Comparison of ENCODE assay signal across 26 cellular contexts in genomic region chr3:76664816-76665215, GRCh38.
"Had no signal": no experiment of that assay in that cellular context is flagged by ENCODE, and none has a peak within 500 bp of the region (broad histone marks: within the 10 kb centered on the region; RNA-seq: fewer than 3 reads in every experiment).

No MANE protein-coding gene starts in this region.

- H3K9me3 ChIP-seq: esophagus muscularis mucosa, gastroesophageal sphincter, heart right ventricle, left lung, mucosa of descending colon, neutrophil, stomach, thyroid gland, vagina had no signal

- H3K4me3 ChIP-seq: esophagus muscularis mucosa, gastroesophageal sphincter, heart right ventricle, left lung, mucosa of descending colon, smooth muscle cell, stomach, thyroid gland, vagina had no signal

- ATAC-seq: foreskin keratinocyte; gastroesophageal sphincter; heart right ventricle; left cardiac atrium; left lung; mucosa of descending colon; natural killer cell treated with Interleukin-12 subunit alpha and Interleukin-12 subunit beta and Interleukin-15 and Interleukin-18, amount 100 ng/mL, for 72 hours; sciatic nerve; stimulated activated effector memory CD8-positive, alpha-beta T cell treated with anti-CD3 and anti-CD28 coated beads, Interleukin-12 subunit alpha, Interleukin-12 subunit beta, amount 100 ng/mL, for 72 hours had no signal

- H3K4me1 ChIP-seq: esophagus muscularis mucosa, foreskin keratinocyte, gastroesophageal sphincter, heart right ventricle, left lung, parathyroid adenoma, stomach, thyroid gland, vagina had no signal

- H3K9ac ChIP-seq: parathyroid adenoma had no signal

- H3K27ac ChIP-seq: esophagus muscularis mucosa, foreskin keratinocyte, gastroesophageal sphincter, heart right ventricle, left lung, neutrophil, parathyroid adenoma, stomach, thyroid gland, vagina had no signal

- H3K27me3 ChIP-seq: esophagus muscularis mucosa, foreskin keratinocyte, gastroesophageal sphincter, heart right ventricle, left lung, neutrophil, stomach, thyroid gland, vagina had no signal

- DNase-seq: effector memory CD4-positive, alpha-beta T cell; foreskin keratinocyte; glutamatergic neuron; heart right ventricle; hippocampal formation; left cardiac atrium; left lung; mesenchymal stem cell; mucosa of descending colon; naive B cell; stimulated activated CD4-positive, alpha-beta T cell treated with anti-CD3 and anti-CD28 coated beads, Interleukin-12 subunit alpha, Interleukin-12 subunit beta, amount 100 ng/mL, for 4 hours; stimulated activated CD4-positive, alpha-beta T cell treated with anti-CD3 and anti-CD28 coated beads, Interleukin-1b, Interleukin-23, amount 100 ng/mL, for 48 hours; stimulated activated CD4-positive, alpha-beta T cell treated with anti-CD3 and anti-CD28 coated beads, Interleukin-4, amount 100 ng/mL, for 1 hour; stimulated activated naive CD4-positive, alpha-beta T cell treated with Interleukin-2 at 50 U/mL for 16 hours; stomach; thyroid gland; trophoblast cell had no signal

- H3K36me3 ChIP-seq: esophagus muscularis mucosa, gastroesophageal sphincter, heart right ventricle, left lung, neutrophil, stomach, thyroid gland, vagina had no signal
